30 cellular contexts compared by ENCODE assay signal in genomic region chr2:69491864-69492263, GRCh38. TPM values are rescaled to one million over a fixed set of nuclear protein-coding genes. Genes with fewer than 3 reads are reported as not detected.
DNase-seq lines count a peak whose midpoint lies in the region; ATAC-seq, FAIRE-seq and TF ChIP-seq lines count a peak whose summit lies in the region.
"Had no signal": no experiment of that assay in that cellular context is flagged by ENCODE, and none has a peak within 500 bp of the region (broad histone marks: within the 10 kb centered on the region; RNA-seq: fewer than 3 reads in every experiment).

No MANE protein-coding gene starts in this region.

- no peaks in the 10 kb centered on the region for H3K27me3 Mint-ChIP-seq in T-helper 2 cell treated with Interferon-gamma antibody and Interleukin-4, amounts not matched to agents 5 μg/mL and 100 μg/mL, for 36 hours (ENCODE audit: low read depth)
- no peaks in the 10 kb centered on the region for H3K27me3 Mint-ChIP-seq in CD8-positive, alpha-beta memory T cell
- H3K27me3 Mint-ChIP-seq in activated T-helper 2 cell treated with anti-CD3 and anti-CD28 coated beads, Interferon-gamma antibody, Interleukin-2, Interleukin-4, amounts not matched to agents 10 μg/mL and 5 μg/mL and 100 μg/mL, durations not matched to agents 14 hours and 24 hours and 36 hours (ENCODE audit: low read depth) = no peaks in the 10 kb centered on the region
- H3K27me3 Mint-ChIP-seq in naive thymus-derived CD8-positive, alpha-beta T cell = no peaks in the 10 kb centered on the region
- H3K27me3 Mint-ChIP-seq: activated CD4-positive, alpha-beta memory T cell treated with anti-CD3 and anti-CD28 coated beads, Interleukin-2, amount 10 ng/mL, durations not matched to agents 7 days and 5 days; CD4-positive, alpha-beta memory T cell had no signal

- CTCF ChIA-PET in CD8-positive, alpha-beta memory T cell (lab: Charles Lee) = no interaction called here
- CTCF ChIA-PET in PC-3 (lab: Charles Lee) = no interaction called here

- WGBS in spleen, 5 donors = 83 to 93% (median 86%) methylated on average over 4 of the region's 4 CpGs

- POLR2A ChIA-PET in CD8-positive, alpha-beta memory T cell (lab: Charles Lee) = no interaction called here
- POLR2A ChIA-PET in naive thymus-derived CD8-positive, alpha-beta T cell (lab: Charles Lee) = no interaction called here
- POLR2A ChIA-PET in PC-3 (lab: Charles Lee; ENCODE audit: unreplicated experiment) = no interaction called here

- H3K36me3 Mint-ChIP-seq in T-helper 2 cell treated with Interferon-gamma antibody and Interleukin-4, amounts not matched to agents 5 μg/mL and 100 μg/mL, for 36 hours (ENCODE audit: low read depth) = peaks cover 54% of the 10 kb centered on the region
- H3K36me3 Mint-ChIP-seq in CD8-positive, alpha-beta memory T cell = peaks cover 7 to 83% (median 31%) of the 10 kb centered on the region in 3 donors
- peaks cover 68% of the 10 kb centered on the region for H3K36me3 Mint-ChIP-seq in activated T-helper 2 cell treated with anti-CD3 and anti-CD28 coated beads, Interferon-gamma antibody, Interleukin-2, Interleukin-4, amounts not matched to agents 10 μg/mL and 5 μg/mL and 100 μg/mL, durations not matched to agents 14 hours and 24 hours and 36 hours (ENCODE audit: low read depth)
- H3K36me3 Mint-ChIP-seq in naive thymus-derived CD8-positive, alpha-beta T cell = peaks cover 4 to 91% (median 34%) of the 10 kb centered on the region in 3 donors

- TF ChIP-seq CTCF in spleen (IDR thresholded peaks at IDR 0.05 in 8 of 11, conservative IDR thresholded peaks at IDR 0.05 in 3 of 11) (no peak), PC-3 (conservative IDR thresholded peaks at IDR 0.05; ENCODE audit: low read depth, low read length) (no peak)

- no peaks in the 10 kb centered on the region for H3F3A ChIP-seq in PC-3 (ENCODE audit: low read length, unreplicated experiment)

- H3K9me3 ChIP-seq in CD8-positive, alpha-beta memory T cell (ENCODE audit: low read length) = no peaks in the 10 kb centered on the region
- no peaks in the 10 kb centered on the region for H3K9me3 ChIP-seq in spleen
- no peaks in the 10 kb centered on the region for H3K9me3 ChIP-seq in PC-3 (ENCODE audit: low read length)
- H3K9me3 ChIP-seq: ovary, tibial artery had no signal

- H3K36me3 ChIP-seq in CD8-positive, alpha-beta memory T cell (ENCODE audit: insufficient read depth, low read length) = peaks cover 36% of the 10 kb centered on the region
- peaks cover 0 to 80% (median 13%) of the 10 kb centered on the region in 6 donors for H3K36me3 ChIP-seq in spleen
- H3K36me3 ChIP-seq in PC-3 (ENCODE audit: low read depth, low read length) = no peaks in the 10 kb centered on the region
- H3K36me3 ChIP-seq: ovary had no signal

- no peak overlapping the region for H2AFZ ChIP-seq in PC-3 (ENCODE audit: low read length)

- H3K4me3 ChIP-seq in CD8-positive, alpha-beta memory T cell (ENCODE audit: low read length) = no peak overlapping the region
- no peak overlapping the region for H3K4me3 ChIP-seq in spleen
- no peak overlapping the region for H3K4me3 ChIP-seq in PC-3 (ENCODE audit: low read length)
- H3K4me3 ChIP-seq: ovary, tibial artery had no signal

- FAIRE-seq in RCC 7860 (lab: Jason Lieb, UNC) = no peak
- FAIRE-seq: astrocyte, endothelial cell of umbilical vein had no signal

- no peak overlapping the region for H3K4me2 ChIP-seq in PC-3 (ENCODE audit: low read length)

- H3K79me2 ChIP-seq in PC-3 (ENCODE audit: low read length) = no peaks in the 10 kb centered on the region

- no peak overlapping the region for H3K4me3 Mint-ChIP-seq in T-helper 2 cell treated with Interferon-gamma antibody and Interleukin-4, amounts not matched to agents 5 μg/mL and 100 μg/mL, for 36 hours
- H3K4me3 Mint-ChIP-seq in CD8-positive, alpha-beta memory T cell = no peak overlapping the region
- no peak overlapping the region for H3K4me3 Mint-ChIP-seq in activated T-helper 2 cell treated with anti-CD3 and anti-CD28 coated beads, Interferon-gamma antibody, Interleukin-2, Interleukin-4, amounts not matched to agents 10 μg/mL and 5 μg/mL and 100 μg/mL, durations not matched to agents 14 hours and 24 hours and 36 hours (ENCODE audit: low read depth)
- H3K4me3 Mint-ChIP-seq in naive thymus-derived CD8-positive, alpha-beta T cell = no peak overlapping the region
- H3K4me3 Mint-ChIP-seq: activated CD4-positive, alpha-beta memory T cell treated with anti-CD3 and anti-CD28 coated beads, Interleukin-2, amount 10 ng/mL, durations not matched to agents 7 days and 5 days; CD4-positive, alpha-beta memory T cell; nephron had no signal

- ATAC-seq in naive thymus-derived CD8-positive, alpha-beta T cell = no peak
- no peak for ATAC-seq in PC-3
- ATAC-seq: left cardiac atrium had no signal

- no peak overlapping the region for H3K9ac ChIP-seq in PC-3 (ENCODE audit: low read length)

- peak overlapping the region; percentile 60 for H3K27ac Mint-ChIP-seq in T-helper 2 cell treated with Interferon-gamma antibody and Interleukin-4, amounts not matched to agents 5 μg/mL and 100 μg/mL, for 36 hours
- H3K27ac Mint-ChIP-seq in CD8-positive, alpha-beta memory T cell = peak overlapping the region in 6 of 8 donors; percentile 26 to 73 (median 36)
- H3K27ac Mint-ChIP-seq in activated T-helper 2 cell treated with anti-CD3 and anti-CD28 coated beads, Interferon-gamma antibody, Interleukin-2, Interleukin-4, amounts not matched to agents 10 μg/mL and 5 μg/mL and 100 μg/mL, durations not matched to agents 14 hours and 24 hours and 36 hours = peak overlapping the region; percentile 53
- H3K27ac Mint-ChIP-seq in naive thymus-derived CD8-positive, alpha-beta T cell = peak overlapping the region in 8 of 10 donors; percentile 47 to 86 (median 70)
- H3K27ac Mint-ChIP-seq: activated CD4-positive, alpha-beta memory T cell treated with anti-CD3 and anti-CD28 coated beads, Interleukin-2, amount 10 ng/mL, durations not matched to agents 7 days and 5 days; nephron had no signal

- peaks cover 33% of the 10 kb centered on the region for H3K4me1 Mint-ChIP-seq in T-helper 2 cell treated with Interferon-gamma antibody and Interleukin-4, amounts not matched to agents 5 μg/mL and 100 μg/mL, for 36 hours (ENCODE audit: low read depth)
- H3K4me1 Mint-ChIP-seq in CD8-positive, alpha-beta memory T cell = peaks cover 18 to 30% (median 24%) of the 10 kb centered on the region in 3 donors
- H3K4me1 Mint-ChIP-seq in activated T-helper 2 cell treated with anti-CD3 and anti-CD28 coated beads, Interferon-gamma antibody, Interleukin-2, Interleukin-4, amounts not matched to agents 10 μg/mL and 5 μg/mL and 100 μg/mL, durations not matched to agents 14 hours and 24 hours and 36 hours (ENCODE audit: low read depth) = peaks cover 41% of the 10 kb centered on the region
- peaks cover 9 to 33% (median 16%) of the 10 kb centered on the region in 4 donors for H3K4me1 Mint-ChIP-seq in naive thymus-derived CD8-positive, alpha-beta T cell
- H3K4me1 Mint-ChIP-seq: nephron had no signal

- intact Hi-C loops in activated T-helper 2 cell treated with anti-CD3 and anti-CD28 coated beads, Interferon-gamma antibody, Interleukin-2, Interleukin-4, amounts not matched to agents 10 μg/mL and 5 μg/mL and 100 μg/mL, durations not matched to agents 14 hours and 24 hours and 36 hours (cut with micrococcal nuclease) = loop anchor here (2.0 kb wide), 1 partner anchor 15 kb away; no protein-coding TSS in a partner anchor
- intact Hi-C loops in spleen (cut with DNase I; ENCODE audit: low total_unique reads) = no loop called here
- intact Hi-C loops in PC-3 (cut with micrococcal nuclease) = no loop called here

- no TSS peak for BruUV-seq in PC-3 (replicated peaks; lab: Mats Ljungman, UMichigan)

- H4K20me1 ChIP-seq in PC-3 (ENCODE audit: low read length) = no peaks in the 10 kb centered on the region

- no peaks in the 10 kb centered on the region for H3K9me3 Mint-ChIP-seq in T-helper 2 cell treated with Interferon-gamma antibody and Interleukin-4, amounts not matched to agents 5 μg/mL and 100 μg/mL, for 36 hours
- H3K9me3 Mint-ChIP-seq in CD8-positive, alpha-beta memory T cell = no peaks in the 10 kb centered on the region
- H3K9me3 Mint-ChIP-seq in activated T-helper 2 cell treated with anti-CD3 and anti-CD28 coated beads, Interferon-gamma antibody, Interleukin-2, Interleukin-4, amounts not matched to agents 10 μg/mL and 5 μg/mL and 100 μg/mL, durations not matched to agents 14 hours and 24 hours and 36 hours = no peaks in the 10 kb centered on the region
- no peaks in the 10 kb centered on the region for H3K9me3 Mint-ChIP-seq in naive thymus-derived CD8-positive, alpha-beta T cell
- H3K9me3 Mint-ChIP-seq: activated CD4-positive, alpha-beta memory T cell treated with anti-CD3 and anti-CD28 coated beads, Interleukin-2, amount 10 ng/mL, durations not matched to agents 7 days and 5 days; nephron had no signal

- no peaks in the 10 kb centered on the region for H3K9me2 ChIP-seq in PC-3 (replicated peaks; ENCODE audit: low read length)

- TF ChIP-seq POLR2A in spleen (IDR thresholded peaks at IDR 0.05) = no peak

- H3K27ac ChIP-seq in CD8-positive, alpha-beta memory T cell (ENCODE audit: low read depth, low read length) = no peak overlapping the region
- H3K27ac ChIP-seq in spleen = no peak overlapping the region
- no peak overlapping the region for H3K27ac ChIP-seq in PC-3 (ENCODE audit: low read length)
- H3K27ac ChIP-seq: 22Rv1, HL-60, ovary, tibial artery had no signal

- DNase-seq in T-helper 2 cell treated with Interferon-gamma antibody and Interleukin-4, amounts not matched to agents 5 μg/mL and 100 μg/mL, for 36 hours (ENCODE audit: low spot score) = no peak
- DNase-seq in T-helper 2 cell (no peak), spleen (no peak), RCC 7860 (ENCODE audit: low spot score) (no peak), PC-3 (no peak)
- DNase-seq in CD8-positive, alpha-beta memory T cell = no peak
- DNase-seq in activated T-helper 2 cell treated with anti-CD3 and anti-CD28 coated beads, Interferon-gamma antibody, Interleukin-2, Interleukin-4, amounts not matched to agents 10 μg/mL and 5 μg/mL and 100 μg/mL, durations not matched to agents 14 hours and 24 hours and 36 hours (ENCODE audit: low spot score) = no peak
- DNase-seq in naive thymus-derived CD8-positive, alpha-beta T cell = no peak
- DNase-seq: activated CD4-positive, alpha-beta memory T cell treated with anti-CD3 and anti-CD28 coated beads, Interleukin-2, amount 10 ng/mL, durations not matched to agents 7 days and 5 days; activated naive CD4-positive, alpha-beta T cell treated with anti-CD3 and anti-CD28 coated beads, Interleukin-2, amount 50 U/mL, for 16 hours; CD4-positive, alpha-beta memory T cell; central memory CD4-positive, alpha-beta T cell; HCEC 1CT; head of caudate nucleus; left cardiac atrium; mesenchymal stem cell; NCI-H1092; NCI-H1930; NCI-H526 treated with DMSO at 0.1 percent for 48 hours; ovary; RPMI8226; stimulated activated CD4-positive, alpha-beta T cell treated with anti-CD3 and anti-CD28 coated beads, Interleukin-12 subunit alpha, Interleukin-12 subunit beta, amount 100 ng/mL, for 4 hours; stimulated activated CD4-positive, alpha-beta T cell treated with anti-CD3 and anti-CD28 coated beads, Interleukin-4, amount 100 ng/mL, for 24 hours; stimulated activated naive CD4-positive, alpha-beta T cell treated with Interleukin-2 at 50 U/mL for 16 hours; tibial artery had no signal

- no peaks in the 10 kb centered on the region for H3K4me1 ChIP-seq in CD8-positive, alpha-beta memory T cell (ENCODE audit: insufficient read depth, low read length)
- H3K4me1 ChIP-seq in spleen (peaks cover 0 to 9% (median 0%) of the 10 kb centered on the region in 6 donors), PC-3 (ENCODE audit: insufficient read depth, low read length) (peaks cover 12% of the 10 kb centered on the region; the same call in 1 of the 2 replicates)

- no peaks in the 10 kb centered on the region for H3K27me3 ChIP-seq in CD8-positive, alpha-beta memory T cell (ENCODE audit: insufficient read depth, low read length, poor library complexity, severe bottlenecking)
- H3K27me3 ChIP-seq in spleen (replicated peaks in 1 of 7) (no peaks in the 10 kb centered on the region), PC-3 (ENCODE audit: low read length) (no peaks in the 10 kb centered on the region)
- H3K27me3 ChIP-seq: ovary, tibial artery had no signal

RNA-seq across cellular contexts. Expression of gene NFU1, which starts 54.6 kb away (rescaled TPM):
- 10 to 100 TPM; 40.4 to 43.2 TPM for total RNA-seq in CD8-positive, alpha-beta memory T cell
- polyA plus RNA-seq in CD8-positive, alpha-beta memory T cell = 78.3 TPM
- 54.3 and 57.9 TPM in 2 replicates for total RNA-seq in activated T-helper 2 cell treated with anti-CD3 and anti-CD28 coated beads, Interferon-gamma antibody, Interleukin-2, Interleukin-4, amounts not matched to agents 10 μg/mL and 5 μg/mL and 100 μg/mL, durations not matched to agents 14 hours and 24 hours and 36 hours
- 10 to 100 TPM; 29.6 to 32.7 TPM for total RNA-seq in naive thymus-derived CD8-positive, alpha-beta T cell
- polyA plus RNA-seq in naive thymus-derived CD8-positive, alpha-beta T cell = 10 to 100 TPM; 78.6 to 96.9 (median 88.9) TPM
- total RNA-seq in spleen (10 to 100 TPM; 24.8 to 36.2 (median 27.8) TPM), PC-3 (2014; rRNA removed) (38.8 and 45.6 TPM in 2 replicates)
- 10 to 100 TPM; 45.5 to 53.0 (median 48.4) TPM for polyA plus RNA-seq in spleen
